ENCODE assay signal across 8 cellular contexts in genomic region chr1:248841702-248842395, GRCh38. TPM values are rescaled to one million over a fixed set of nuclear protein-coding genes. Genes with fewer than 3 reads are reported as not detected.
DNase-seq lines count a peak whose midpoint lies in the region; ATAC-seq and TF ChIP-seq lines count a peak whose summit lies in the region.

No MANE protein-coding gene starts in this region.

- no peaks in the 10 kb centered on the region for H3K9me3 Mint-ChIP-seq in Caco-2 (ENCODE audit: unreplicated experiment)

- CTCF ChIA-PET in Caco-2 (lab: Charles Lee) = no interaction called here

- H3K4me3 Mint-ChIP-seq in Caco-2 (ENCODE audit: unreplicated experiment) = peak overlapping the region; percentile 12

- no peaks in the 10 kb centered on the region for H3K4me1 Mint-ChIP-seq in Caco-2 (ENCODE audit: low read depth, unreplicated experiment)

- H3K4me3 ChIP-seq in Caco-2 (ENCODE audit: low read depth, low read length) (no peak overlapping the region), skin epidermis (no peak overlapping the region)

- no peaks in the 10 kb centered on the region for H3K4me1 ChIP-seq in Caco-2

- H3K27ac Mint-ChIP-seq in Caco-2 (ENCODE audit: unreplicated experiment) = no peak overlapping the region

- peak overlapping the region in 19 of 21 experiments; percentile 21 to 83 (median 65) for H3K27ac ChIP-seq in skin epidermis

- peak; percentile 30 to 38 for TF ChIP-seq CTCF in Caco-2 (IDR thresholded peaks at IDR 0.05; ENCODE audit: insufficient read depth in 1 of 2, low read depth in 1 of 2, low read length in 1 of 2, severe bottlenecking in 1 of 2, unreplicated experiment in 1 of 2)

- DNase-seq in Caco-2 = peak in 1 of 2 experiments; percentile 37
- peak; percentile 53 for DNase-seq in HT1080 (ENCODE audit: low read depth)
- peak; percentile 45 for DNase-seq in activated CD4-positive, alpha-beta T cell treated with anti-CD3 and anti-CD28 coated beads, Interleukin-2, amount 50 U/mL, for 1 hour
- peak; percentile 38 for DNase-seq in foreskin melanocyte

- peaks cover 39% of the 10 kb centered on the region for H3K36me3 Mint-ChIP-seq in Caco-2 (ENCODE audit: insufficient read depth, unreplicated experiment)

- POLR2A ChIA-PET in Caco-2 (lab: Charles Lee) = no interaction called here

- BruUV-seq in Caco-2 (replicated peaks; lab: Mats Ljungman, UMichigan) = no TSS peak

- intact Hi-C loops in Caco-2 (cut with micrococcal nuclease; ENCODE audit: unreplicated experiment) = no loop called here

- peaks cover 1% of the 10 kb centered on the region for H3K36me3 ChIP-seq in Caco-2 (ENCODE audit: control insufficient read depth, insufficient read depth, low read length)

- H3K9me3 ChIP-seq in Caco-2 = no peaks in the 10 kb centered on the region

- ATAC-seq in HG02981 (IDR thresholded peaks at IDR 0.05; ENCODE audit: unreplicated experiment) (no peak), GM19351 (IDR thresholded peaks at IDR 0.05; ENCODE audit: unreplicated experiment) (no peak), HG03439 (IDR thresholded peaks at IDR 0.05; ENCODE audit: unreplicated experiment) (no peak)

- H3K27me3 Mint-ChIP-seq in Caco-2 (ENCODE audit: insufficient read depth, unreplicated experiment) = no peaks in the 10 kb centered on the region

- H3K27me3 ChIP-seq in Caco-2 (replicated peaks; ENCODE audit: control insufficient read depth, insufficient read depth, low read length) = no peaks in the 10 kb centered on the region

RNA-seq across cellular contexts. Expression of gene ZNF672, which starts 3.8 kb away (rescaled TPM):
- total RNA-seq in Caco-2 (2022) = 27.3 and 29.1 TPM in 2 replicates
- 27.3 and 28.0 TPM in 2 replicates for total RNA-seq in HT1080 (2014; rRNA removed; shearing (Covaris generic))
- 20.2 and 22.2 TPM in 2 replicates for polyA plus RNA-seq in HT1080 (2015; cell fraction: cytosol; rRNA removed)
- 14.1 and 17.0 TPM in 2 replicates for polyA plus RNA-seq in HT1080 (2015; cell fraction: nucleus; rRNA removed)

RNA-seq across cellular contexts. Expression of gene SH3BP5L, which starts 16.1 kb away (rescaled TPM):
- total RNA-seq in Caco-2 (2022) = 21.3 and 22.4 TPM in 2 replicates
- 29.2 and 36.2 TPM in 2 replicates for total RNA-seq in HT1080 (2014; rRNA removed; shearing (Covaris generic))
- polyA plus RNA-seq in HT1080 (2015; cell fraction: cytosol; rRNA removed) = 25.2 and 27.8 TPM in 2 replicates
- 38.6 and 42.0 TPM in 2 replicates for polyA plus RNA-seq in HT1080 (2015; cell fraction: nucleus; rRNA removed)

RNA-seq across cellular contexts. Expression of gene ZNF692, which starts 17.0 kb away (rescaled TPM):
- total RNA-seq in Caco-2 (2022) = 48.5 and 58.4 TPM in 2 replicates
- 23.5 and 25.8 TPM in 2 replicates for total RNA-seq in HT1080 (2014; rRNA removed; shearing (Covaris generic))
- polyA plus RNA-seq in HT1080 (2015; cell fraction: cytosol; rRNA removed) = 18.0 and 19.8 TPM in 2 replicates
- 272 and 313 TPM in 2 replicates for polyA plus RNA-seq in HT1080 (2015; cell fraction: nucleus; rRNA removed)
